24 cellular contexts compared by ENCODE assay signal in genomic region chr10:59155556-59155955, GRCh38. TPM values are rescaled to one million over a fixed set of nuclear protein-coding genes. Genes with fewer than 3 reads are reported as not detected.
"Had no signal": no experiment of that assay in that cellular context is flagged by ENCODE, and none has a peak within 500 bp of the region (broad histone marks: within the 10 kb centered on the region; RNA-seq: fewer than 3 reads in every experiment).

No MANE protein-coding gene starts in this region.

- H3K4me3 ChIP-seq: colonic mucosa, coronary artery, dorsolateral prefrontal cortex, esophagus muscularis mucosa, esophagus squamous epithelium, gastrocnemius medialis, gastroesophageal sphincter, heart left ventricle, heart right ventricle had no signal

- H3K36me3 ChIP-seq: colonic mucosa, esophagus muscularis mucosa, esophagus squamous epithelium, gastrocnemius medialis, gastroesophageal sphincter, heart left ventricle, heart right ventricle had no signal

- H3K27ac ChIP-seq: colonic mucosa, coronary artery, dorsolateral prefrontal cortex, epithelial cell of prostate, esophagus muscularis mucosa, esophagus squamous epithelium, foreskin keratinocyte, gastrocnemius medialis, gastroesophageal sphincter, heart left ventricle, heart right ventricle had no signal

- H3K27me3 ChIP-seq: colonic mucosa, dorsolateral prefrontal cortex, esophagus muscularis mucosa, esophagus squamous epithelium, foreskin keratinocyte, gastrocnemius medialis, gastroesophageal sphincter, heart left ventricle, heart right ventricle had no signal

- H3K4me1 ChIP-seq: colonic mucosa, esophagus muscularis mucosa, esophagus squamous epithelium, foreskin keratinocyte, gastrocnemius medialis, gastroesophageal sphincter, heart left ventricle, heart right ventricle had no signal

- DNase-seq: colonic mucosa; cortex of kidney; dermis blood vessel endothelial cell; dorsolateral prefrontal cortex; effector CD4-positive, alpha-beta T cell; effector CD8-positive, alpha-beta T cell; effector memory CD4-positive, alpha-beta T cell; effector memory CD8-positive, alpha-beta T cell; endodermal cell; erythroblast; esophagus squamous epithelium; foreskin fibroblast; foreskin keratinocyte; foreskin melanocyte; gastrocnemius medialis; glutamatergic neuron; head of caudate nucleus; heart left ventricle; heart right ventricle had no signal

- H3K9me3 ChIP-seq: colonic mucosa, esophagus muscularis mucosa, esophagus squamous epithelium, gastrocnemius medialis, gastroesophageal sphincter, heart left ventricle, heart right ventricle had no signal

RNA-seq across cellular contexts. Expression of gene PHYHIPL, which starts 20.9 kb away (rescaled TPM):
- polyA plus RNA-seq: endothelial cell of umbilical vein had no signal
